1 cellular context compared by ENCODE assay signal in the genomic region with DNA sequence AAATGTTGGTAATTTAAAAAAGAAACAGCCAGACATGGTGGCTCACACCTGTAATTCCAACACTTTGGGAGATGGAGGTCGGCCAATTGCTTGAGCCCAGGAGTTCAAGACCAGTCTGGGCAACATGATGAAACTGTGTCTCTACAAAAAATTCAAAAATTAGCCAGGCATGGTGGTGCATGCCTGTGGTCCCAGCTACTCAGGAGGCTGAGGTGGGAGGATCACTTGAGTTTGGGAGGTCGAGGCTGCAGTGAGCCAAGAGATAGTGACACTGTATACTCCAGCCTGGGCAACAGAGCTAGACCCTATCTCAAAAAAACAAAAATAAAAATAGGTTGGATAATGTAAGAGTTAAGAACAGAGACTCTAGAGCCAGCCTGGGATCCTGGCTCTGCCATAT.
A peak's percentile ranks its signal among the peaks of the same experiment; 100 is the strongest.
TF ChIP-seq lines count a peak whose summit lies in the region.

No MANE protein-coding gene starts in this region.

TF ChIP-seq in K562, 482 proteins besides CTCF, POLR2A, EP300 and RAD21:
- TF ChIP-seq ZNF121 (CRISPR knock-in tag; conservative IDR thresholded peaks at IDR 0.05) = 0 out of 2 replicates have a peak, but pooled peaks have one; percentile 27
TF ChIP-seq in K562: peak in this region for 1; not testable (repeated sequence) for 481.
